ENCODE assay signal across 8 cellular contexts in genomic region chr9:124392855-124393460, GRCh38. TPM values are rescaled to one million over a fixed set of nuclear protein-coding genes. Genes with fewer than 3 reads are reported as not detected.
DNase-seq lines count a peak whose midpoint lies in the region; ATAC-seq and TF ChIP-seq lines count a peak whose summit lies in the region.

No MANE protein-coding gene starts in this region.

- no peaks in the 10 kb centered on the region for H3K36me3 ChIP-seq in cardiac muscle cell

- no peak for ATAC-seq in Right ventricle myocardium inferior
- ATAC-seq in GM18909 (IDR thresholded peaks at IDR 0.05; ENCODE audit: poor library complexity, unreplicated experiment), result no peak
- ATAC-seq in GM21717 (IDR thresholded peaks at IDR 0.05; ENCODE audit: unreplicated experiment), result no peak

- H3K4me3 ChIP-seq in cardiac muscle cell (no peak overlapping the region), epithelial cell of proximal tubule (ENCODE audit: low read depth, low read length) (no peak overlapping the region)

- DNase-seq in cardiac muscle cell (ENCODE audit: low read depth in 1 of 2, low spot score in 1 of 2), result peak; percentile 42 to 55
- DNase-seq in Right ventricle myocardium inferior (ENCODE audit: missing footprints), result no peak
- peak; percentile 28 for DNase-seq in NOMO-1 treated with dmso at 0.1 percent for 144 hours (lab: John Stamatoyannopoulos, UW; ENCODE audit: unreplicated experiment)
- DNase-seq in epithelial cell of proximal tubule (ENCODE audit: low read depth), result peak; percentile 84
- DNase-seq in pons (ENCODE audit: low spot score), result peak; percentile 95
- no peak for DNase-seq in stimulated activated naive CD4-positive, alpha-beta T cell (lab: John Stamatoyannopoulos, UW)

- intact Hi-C loops in Right ventricle myocardium inferior (cut with DNase I), result no loop called here

- peaks cover 11% of the 10 kb centered on the region for H3K4me1 ChIP-seq in cardiac muscle cell (ENCODE audit: low read depth)

- TF ChIP-seq CTCF in cardiac muscle cell (IDR thresholded peaks at IDR 0.05; ENCODE audit: low read depth, low read length) (peak; percentile 61), epithelial cell of proximal tubule (conservative IDR thresholded peaks at IDR 0.05; ENCODE audit: low read depth, low read length) (peak; percentile 59)

- no peaks in the 10 kb centered on the region for H3K27me3 ChIP-seq in cardiac muscle cell

- H3K27ac ChIP-seq in cardiac muscle cell, result no peak overlapping the region

- H3K9me3 ChIP-seq in cardiac muscle cell (ENCODE audit: low read depth), result no peaks in the 10 kb centered on the region

RNA-seq across cellular contexts. Expression of gene PSMB7, which starts 22.3 kb away (rescaled TPM):
- total RNA-seq in cardiac muscle cell, result 160 and 216 TPM in 2 replicates
- 226 and 282 TPM in 2 replicates for polyA plus RNA-seq in cardiac muscle cell
- total RNA-seq in Right ventricle myocardium inferior, result 185 TPM
- 193 and 348 TPM in 2 replicates for total RNA-seq in epithelial cell of proximal tubule

RNA-seq across cellular contexts. Expression of gene ADGRD2, which starts 57.3 kb away (rescaled TPM):
- total RNA-seq in cardiac muscle cell (not detected in 2 replicates), Right ventricle myocardium inferior (not detected), epithelial cell of proximal tubule (not detected in 2 replicates)
- polyA plus RNA-seq in cardiac muscle cell, result 1.7 TPM in 1 of 2 replicates, not detected in the other

Comparison
In these comparisons a context has a peak if more than half of its experiments do, and no peak if none do; other contexts are left out.
1. DNase-seq: peak in cardiac muscle cell (2 of 2), NOMO-1 treated with dmso at 0.1 percent for 144 hours (single experiment), epithelial cell of proximal tubule (single experiment) and pons (single experiment); none in Right ventricle myocardium inferior (single experiment) and stimulated activated naive CD4-positive, alpha-beta T cell (0 of 6).